Comparison of ENCODE assay signal across 13 cellular contexts in genomic region chr5:110925916-110926315, GRCh38.
DNase-seq lines count a peak whose midpoint lies in the region; ATAC-seq and TF ChIP-seq lines count a peak whose summit lies in the region.
"Had no signal": no experiment of that assay in that cellular context is flagged by ENCODE, and none has a peak within 500 bp of the region (broad histone marks: within the 10 kb centered on the region; RNA-seq: fewer than 3 reads in every experiment).

No MANE protein-coding gene starts in this region.

- no peaks in the 10 kb centered on the region for H3K36me3 ChIP-seq in heart left ventricle
- no peaks in the 10 kb centered on the region for H3K36me3 ChIP-seq in adipocyte (ENCODE audit: control insufficient read depth, insufficient read depth, low read length, severe bottlenecking)
- H3K36me3 ChIP-seq in mammary epithelial cell (ENCODE audit: insufficient read depth, low read length) = no peaks in the 10 kb centered on the region
- H3K36me3 ChIP-seq: BE2C, HAP-1 had no signal

- no peak overlapping the region for H3K4me3 Mint-ChIP-seq in stimulated activated memory B cell treated with anti-CD40 and anti-IgM and Interleukin-4, amounts not matched to agents 10 μg/mL and 1 μg/mL and 100 μg/mL, for 72 hours
- H3K4me3 Mint-ChIP-seq: CD4-positive, alpha-beta memory T cell had no signal

- no peaks in the 10 kb centered on the region for H3K36me3 Mint-ChIP-seq in stimulated activated memory B cell treated with anti-CD40 and anti-IgM and Interleukin-4, amounts not matched to agents 10 μg/mL and 1 μg/mL and 100 μg/mL, for 72 hours
- H3K36me3 Mint-ChIP-seq: CD4-positive, alpha-beta memory T cell had no signal

- H2AFZ ChIP-seq in mammary epithelial cell (ENCODE audit: low read depth, low read length) = no peak overlapping the region

- TF ChIP-seq CTCF in heart left ventricle (IDR thresholded peaks at IDR 0.05) = no peak
- no peak for TF ChIP-seq CTCF in mammary epithelial cell (conservative IDR thresholded peaks at IDR 0.05 in 1 of 2, IDR thresholded peaks at IDR 0.05 in 1 of 2; ENCODE audit: extremely low read depth in 1 of 2, insufficient read depth in 1 of 2, low read depth in 1 of 2, low read length in 2 of 2)

- CTCF ChIA-PET in mammary epithelial cell (lab: Charles Lee; ENCODE audit: low non-redundant PET) = no interaction called here

- H3K4me1 ChIP-seq in heart left ventricle (peaks cover 0 to 24% (median 5%) of the 10 kb centered on the region in 12 donors), right cardiac atrium (ENCODE audit: control insufficient read depth, insufficient read depth, low read length) (no peaks in the 10 kb centered on the region), adipocyte (ENCODE audit: control insufficient read depth, insufficient read depth, low read length) (peaks cover 17% of the 10 kb centered on the region), mammary epithelial cell (ENCODE audit: insufficient read depth, low read length) (no peaks in the 10 kb centered on the region)
- H3K4me1 ChIP-seq: BE2C had no signal

- BruUV-seq in mammary epithelial cell (replicated peaks; lab: Mats Ljungman, UMichigan) = no TSS peak

- intact Hi-C loops in heart left ventricle (cut with DNase I) (no loop called here), right cardiac atrium (cut with DNase I) (no loop called here), left ventricle myocardium superior (cut with micrococcal nuclease) (no loop called here), mammary epithelial cell (cut with micrococcal nuclease) (no loop called here)

- no peak overlapping the region for H3K4me2 ChIP-seq in mammary epithelial cell (ENCODE audit: insufficient read depth, low read depth, low read length)

- H3K9me3 Mint-ChIP-seq in stimulated activated memory B cell treated with anti-CD40 and anti-IgM and Interleukin-4, amounts not matched to agents 10 μg/mL and 1 μg/mL and 100 μg/mL, for 72 hours = peaks cover 4% of the 10 kb centered on the region

- H3K9me3 ChIP-seq in heart left ventricle (peaks cover 0 to 6% (median 0%) of the 10 kb centered on the region in 12 donors), right cardiac atrium (ENCODE audit: control insufficient read depth, low read length) (no peaks in the 10 kb centered on the region), adipocyte (ENCODE audit: control insufficient read depth, low read length) (no peaks in the 10 kb centered on the region), mammary epithelial cell (replicated peaks; ENCODE audit: insufficient read depth, low read length) (no peaks in the 10 kb centered on the region)
- H3K9me3 ChIP-seq: BE2C, HAP-1 had no signal

- H3K4me3 ChIP-seq in heart left ventricle (no peak overlapping the region), right cardiac atrium (ENCODE audit: low read length) (no peak overlapping the region), adipocyte (ENCODE audit: low read length) (no peak overlapping the region), mammary epithelial cell (replicated peaks in 1 of 3; ENCODE audit: insufficient read depth in 1 of 3, low read depth in 2 of 3, low read length in 3 of 3) (no peak overlapping the region)
- H3K4me3 ChIP-seq: HAP-1 had no signal

- dilution Hi-C loops in mammary epithelial cell (cut with HindIII; ENCODE audit: low sequenced_read_pairs) = no loop called here

- H3K27ac ChIP-seq in heart left ventricle = peak overlapping the region in 5 of 12 donors; percentile 8 to 43 (median 40)
- no peak overlapping the region for H3K27ac ChIP-seq in right cardiac atrium (ENCODE audit: low read length)
- no peak overlapping the region for H3K27ac ChIP-seq in mammary epithelial cell (ENCODE audit: insufficient read depth, low read depth, low read length)
- H3K27ac ChIP-seq: C4-2B had no signal

- 54 to 70% (median 65%) methylated on average over 1 of the region's 1 CpG for WGBS in heart left ventricle, 4 donors
- 59% methylated on average over 1 of the region's 1 CpG for WGBS in right cardiac atrium
- 60% methylated on average over 1 of the region's 1 CpG for WGBS in mammary epithelial cell (ENCODE audit: low coverage, missing lambda C conversion rate)

- no peaks in the 10 kb centered on the region for H3K4me1 Mint-ChIP-seq in stimulated activated memory B cell treated with anti-CD40 and anti-IgM and Interleukin-4, amounts not matched to agents 10 μg/mL and 1 μg/mL and 100 μg/mL, for 72 hours
- H3K4me1 Mint-ChIP-seq: CD4-positive, alpha-beta memory T cell had no signal

- H3K27me3 Mint-ChIP-seq in stimulated activated memory B cell treated with anti-CD40 and anti-IgM and Interleukin-4, amounts not matched to agents 10 μg/mL and 1 μg/mL and 100 μg/mL, for 72 hours = no peaks in the 10 kb centered on the region

- H3K27me3 ChIP-seq in heart left ventricle (no peaks in the 10 kb centered on the region), right cardiac atrium (ENCODE audit: control insufficient read depth, insufficient read depth) (no peaks in the 10 kb centered on the region), adipocyte (replicated peaks; ENCODE audit: control insufficient read depth, insufficient read depth, low read length) (no peaks in the 10 kb centered on the region), mammary epithelial cell (ENCODE audit: insufficient read depth, low read length) (no peaks in the 10 kb centered on the region)

- H4K20me1 ChIP-seq in mammary epithelial cell (ENCODE audit: insufficient read depth, low read length) = no peaks in the 10 kb centered on the region

- in situ Hi-C loops in mammary epithelial cell (cut with MboI; ENCODE audit: low sequenced_read_pairs in 2 of 2) = no loop called here

- peak; percentile 64 to 77 (median 75) for ATAC-seq in heart left ventricle
- ATAC-seq in right cardiac atrium = no peak
- peak; percentile 83 for ATAC-seq in left ventricle myocardium superior
- ATAC-seq in stimulated activated memory B cell treated with anti-CD40 and anti-IgM and Interleukin-4, amounts not matched to agents 10 μg/mL and 1 μg/mL and 100 μg/mL, for 72 hours = no peak
- ATAC-seq in GM21367 (IDR thresholded peaks at IDR 0.05; ENCODE audit: unreplicated experiment) = no peak

- H3K79me2 ChIP-seq in mammary epithelial cell (ENCODE audit: insufficient read depth, low read length) = no peaks in the 10 kb centered on the region

- no peak for DNase-seq in heart left ventricle
- DNase-seq in right cardiac atrium = no peak
- DNase-seq in adipocyte (ENCODE audit: low read depth) = no peak
- DNase-seq in left ventricle myocardium superior = no peak
- no peak for DNase-seq in mammary epithelial cell
- DNase-seq: BE2C; CD4-positive, alpha-beta memory T cell; DMS79; GOT3 had no signal

- TF ChIP-seq POLR2A in heart left ventricle (IDR thresholded peaks at IDR 0.05) = no peak

- no peak overlapping the region for H3K27ac Mint-ChIP-seq in stimulated activated memory B cell treated with anti-CD40 and anti-IgM and Interleukin-4, amounts not matched to agents 10 μg/mL and 1 μg/mL and 100 μg/mL, for 72 hours
- H3K27ac Mint-ChIP-seq: CD4-positive, alpha-beta memory T cell had no signal

- H3K9ac ChIP-seq in adipocyte (ENCODE audit: low read length) = peak overlapping the region; percentile 49
- no peak overlapping the region for H3K9ac ChIP-seq in mammary epithelial cell (ENCODE audit: insufficient read depth, low read length)

Comparison
In these comparisons a context has a peak if more than half of its experiments do, and no peak if none do; other contexts are left out.
1. ATAC-seq: peak in heart left ventricle (4 of 4) and left ventricle myocardium superior (single experiment); none in right cardiac atrium (0 of 2), stimulated activated memory B cell treated with anti-CD40 and anti-IgM and Interleukin-4, amounts not matched to agents 10 μg/mL and 1 μg/mL and 100 μg/mL, for 72 hours (single experiment) and GM21367 (single experiment).